Comparison of ENCODE assay signal across 8 cellular contexts in genomic region chr1:204507317-204508105, GRCh38. TPM values are rescaled to one million over a fixed set of nuclear protein-coding genes. Genes with fewer than 3 reads are reported as not detected.
A peak's percentile ranks its signal among the peaks of the same experiment; 100 is the strongest.
DNase-seq lines count a peak whose midpoint lies in the region; ATAC-seq and TF ChIP-seq lines count a peak whose summit lies in the region.

No MANE protein-coding gene starts in this region.

- intact Hi-C loops in lower leg skin (cut with DNase I; ENCODE audit: low total_unique reads) = no loop called here

- peak; percentile 18 to 23 for DNase-seq in AML-193 (lab: John Stamatoyannopoulos, UW)
- DNase-seq in RWPE2 (ENCODE audit: low spot score) = no peak
- no peak for DNase-seq in coronary artery (ENCODE audit: low spot score)
- no peak for DNase-seq in lower leg skin (ENCODE audit: low spot score in 2 of 2)
- no peak for DNase-seq in suprapubic skin (ENCODE audit: low spot score in 2 of 2)
- no peak for DNase-seq in HuH-7.5 (ENCODE audit: low spot score)

- no peaks in the 10 kb centered on the region for H3K27me3 ChIP-seq in KMS-11 (ENCODE audit: insufficient read depth, low read depth)
- H3K27me3 ChIP-seq in RWPE2 (ENCODE audit: insufficient read depth, poor library complexity, severe bottlenecking) = no peaks in the 10 kb centered on the region
- H3K27me3 ChIP-seq in suprapubic skin = no peaks in the 10 kb centered on the region

- TF ChIP-seq POLR2A in lower leg skin (IDR thresholded peaks at IDR 0.05) (no peak), suprapubic skin (IDR thresholded peaks at IDR 0.05) (no peak)

- no peaks in the 10 kb centered on the region for H4K20me1 ChIP-seq in KMS-11 (ENCODE audit: insufficient read depth)

- peak overlapping the region; percentile 66 for H3K4me2 ChIP-seq in KMS-11

- no peaks in the 10 kb centered on the region for H3K79me2 ChIP-seq in KMS-11 (ENCODE audit: insufficient read depth, low read depth)

- TF ChIP-seq CTCF in KMS-11 (conservative IDR thresholded peaks at IDR 0.05; ENCODE audit: low read depth, low read length) (no peak), RWPE2 (IDR thresholded peaks at IDR 0.05; ENCODE audit: poor library complexity, severe bottlenecking) (no peak), coronary artery (IDR thresholded peaks at IDR 0.05) (no peak), lower leg skin (IDR thresholded peaks at IDR 0.05) (no peak), suprapubic skin (IDR thresholded peaks at IDR 0.05) (no peak)

- peaks cover 21% of the 10 kb centered on the region for H3K4me1 ChIP-seq in KMS-11 (ENCODE audit: low read depth, poor library complexity, severe bottlenecking)
- H3K4me1 ChIP-seq in RWPE2 (ENCODE audit: insufficient read depth, poor library complexity, severe bottlenecking) = no peaks in the 10 kb centered on the region
- peaks cover 22% of the 10 kb centered on the region for H3K4me1 ChIP-seq in suprapubic skin

- ATAC-seq in GM18861 (IDR thresholded peaks at IDR 0.05; ENCODE audit: unreplicated experiment) (peak; percentile 9), RWPE2 (ENCODE audit: low read depth) (peak; percentile 40)

- peak overlapping the region; percentile 87 for H2AFZ ChIP-seq in KMS-11 (ENCODE audit: low read depth)

- peak overlapping the region; percentile 68 for H3K9ac ChIP-seq in KMS-11

- H3K9me3 ChIP-seq in RWPE2 (ENCODE audit: severe bottlenecking) (no peaks in the 10 kb centered on the region), suprapubic skin (no peaks in the 10 kb centered on the region)

- H3K27ac ChIP-seq in KMS-11 (peak overlapping the region; percentile 78), RWPE2 (ENCODE audit: poor library complexity, severe bottlenecking) (peak overlapping the region; percentile 49), coronary artery (peak overlapping the region; percentile 67 to 77), suprapubic skin (peak overlapping the region; percentile 89)

- 1 to 2% methylated on average over 22 of the region's 22 CpGs for WGBS in lower leg skin, 2 donors
- under 1% methylated on average over 22 of the region's 22 CpGs for WGBS in suprapubic skin

- H3K4me3 ChIP-seq in KMS-11 (IDR thresholded peaks at IDR 0.05; ENCODE audit: insufficient read depth, low read depth, low read length) (peak overlapping the region; percentile 98), RWPE2 (ENCODE audit: severe bottlenecking) (peak overlapping the region; percentile 40), coronary artery (peak overlapping the region; percentile 63), lower leg skin (ENCODE audit: low read depth, poor library complexity, severe bottlenecking) (peak overlapping the region; percentile 34), suprapubic skin (peak overlapping the region; percentile 63)

- TF ChIP-seq EP300 in suprapubic skin (IDR thresholded peaks at IDR 0.05) = no peak

- H3K36me3 ChIP-seq in KMS-11 (ENCODE audit: insufficient read depth) (no peaks in the 10 kb centered on the region), RWPE2 (ENCODE audit: low read depth) (no peaks in the 10 kb centered on the region), suprapubic skin (no peaks in the 10 kb centered on the region)

RNA-seq across cellular contexts. Expression of gene MDM4, which starts 8.7 kb away (rescaled TPM):
- total RNA-seq in lower leg skin (10 to 100 TPM; 32.4 to 89.0 (median 43.0) TPM), suprapubic skin (100 to 1,000 TPM in 1 of 4 donors, 10 to 100 TPM in 3; 49.1 to 222 (median 63.2) TPM)

RNA-seq across cellular contexts. Expression of gene PIK3C2B, which starts 12.9 kb away (rescaled TPM):
- total RNA-seq in lower leg skin (10 to 100 TPM; 51.7 to 92.1 (median 62.1) TPM), suprapubic skin (100 to 1,000 TPM in 2 of 4 donors, 10 to 100 TPM in 2; 70.7 to 162 (median 94.5) TPM)

Comparison
In these comparisons a context has a peak if more than half of its experiments do, and no peak if none do; other contexts are left out.
1. DNase-seq: peak in AML-193 (2 of 2); none in RWPE2 (single experiment), coronary artery (single experiment), lower leg skin (0 of 2), suprapubic skin (0 of 2) and HuH-7.5 (single experiment).
2. H3K4me3 ChIP-seq: peak in every context shown above with its lines; median percentile 98 in KMS-11; 63 in coronary artery; 63 in suprapubic skin; 40 in RWPE2; 34 in lower leg skin.
3. Peak in every context shown above with its lines, with median percentiles within 50 percentile points of each other: H3K27ac ChIP-seq.